In the genomic region with DNA sequence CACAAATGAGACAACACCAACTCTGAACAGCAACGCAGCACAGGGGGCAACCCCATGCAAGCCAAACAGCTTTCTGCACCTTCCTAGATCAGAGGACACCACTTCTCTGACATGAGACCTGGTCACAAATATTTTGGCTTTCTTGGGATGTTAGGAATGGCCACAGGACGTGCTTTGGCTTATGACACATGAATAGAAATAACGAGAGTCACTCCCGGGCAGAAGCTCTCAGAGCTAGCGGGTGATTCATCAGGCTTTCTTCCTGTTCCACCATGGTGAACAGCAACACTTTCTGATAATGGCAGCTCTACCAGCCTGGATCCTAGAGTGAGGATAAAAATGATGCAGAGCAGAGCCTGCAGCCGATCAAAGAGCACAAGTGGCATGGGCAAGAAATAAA, we compare ENCODE assay signal across 14 cellular contexts. TPM values are rescaled to one million over a fixed set of nuclear protein-coding genes. Genes with fewer than 3 reads are reported as not detected.
DNase-seq lines count a peak whose midpoint lies in the region; ATAC-seq, FAIRE-seq and TF ChIP-seq lines count a peak whose summit lies in the region.
"Had no signal": no experiment of that assay in that cellular context is flagged by ENCODE, and none has a peak within 500 bp of the region (broad histone marks: within the 10 kb centered on the region; RNA-seq: fewer than 3 reads in every experiment).

No MANE protein-coding gene starts in this region.

- FAIRE-seq in H54 (lab: Jason Lieb, UNC) = peak; percentile 87

- TF ChIP-seq CTCF in heart left ventricle (IDR thresholded peaks at IDR 0.05) = no peak

- H3K4me2 ChIP-seq in trophoblast cell (ENCODE audit: low read length) = no peak overlapping the region

- H2BK12ac ChIP-seq in trophoblast cell (ENCODE audit: low read length) = no peak overlapping the region

- peak; percentile 60 for ATAC-seq in esophagus mucosa
- ATAC-seq in heart left ventricle = no peak
- ATAC-seq: gastroesophageal sphincter had no signal

- no peak overlapping the region for H2BK5ac ChIP-seq in trophoblast cell (ENCODE audit: low read depth, low read length, poor library complexity)

- H2BK120ac ChIP-seq in trophoblast cell (ENCODE audit: insufficient read depth, low read length, poor library complexity) = no peak overlapping the region

- no peaks in the 10 kb centered on the region for H3K79me2 ChIP-seq in trophoblast cell (ENCODE audit: control insufficient read depth, insufficient read depth, low read length, poor library complexity)

- H3K27ac ChIP-seq in trophoblast cell (ENCODE audit: low read depth, low read length) (no peak overlapping the region), heart left ventricle (no peak overlapping the region)
- H3K27ac ChIP-seq: colonic mucosa, gastroesophageal sphincter had no signal

- H3K23ac ChIP-seq in trophoblast cell (ENCODE audit: low read length) = no peak overlapping the region

- H3K4me3 ChIP-seq in trophoblast cell (ENCODE audit: low read depth, low read length) (no peak overlapping the region), heart left ventricle (no peak overlapping the region)
- H3K4me3 ChIP-seq: colonic mucosa, gastroesophageal sphincter had no signal

- no peak overlapping the region for H3K18ac ChIP-seq in trophoblast cell (ENCODE audit: low read length)

- intact Hi-C loops in heart left ventricle (cut with DNase I) = no loop called here

- H3K4me1 ChIP-seq in trophoblast cell (ENCODE audit: control insufficient read depth in 1 of 2, insufficient read depth in 2 of 2, low read length in 2 of 2) (peaks cover 0 to 5% of the 10 kb centered on the region in 2 experiments), heart left ventricle (no peaks in the 10 kb centered on the region)
- H3K4me1 ChIP-seq: colonic mucosa had no signal

- H4K8ac ChIP-seq in trophoblast cell (ENCODE audit: low read depth, low read length) = no peak overlapping the region

- H3K14ac ChIP-seq in trophoblast cell (ENCODE audit: low read length) = no peak overlapping the region

- H4K91ac ChIP-seq in trophoblast cell (ENCODE audit: low read depth, low read length) = no peak overlapping the region

- H2AK5ac ChIP-seq in trophoblast cell (ENCODE audit: low read length) = no peak overlapping the region

- peak overlapping the region; percentile 28 for H3K9ac ChIP-seq in trophoblast cell (ENCODE audit: low read length)

- peaks cover 15 to 22% of the 10 kb centered on the region in 2 experiments for H3K36me3 ChIP-seq in trophoblast cell (ENCODE audit: control insufficient read depth in 1 of 2, insufficient read depth in 2 of 2, low read length in 2 of 2)
- H3K36me3 ChIP-seq in heart left ventricle = peaks cover 0 to 62% (median 55%) of the 10 kb centered on the region in 9 donors
- H3K36me3 ChIP-seq: colonic mucosa had no signal

- H3K79me1 ChIP-seq in trophoblast cell (ENCODE audit: low read length) = no peaks in the 10 kb centered on the region

- no peaks in the 10 kb centered on the region for H3K9me3 ChIP-seq in trophoblast cell (ENCODE audit: insufficient read depth, low read depth, low read length)
- H3K9me3 ChIP-seq in heart left ventricle = no peaks in the 10 kb centered on the region
- H3K9me3 ChIP-seq: colonic mucosa, gastroesophageal sphincter had no signal

- no CpG with 5 or more reads among the region's 6 CpGs for WGBS in trophoblast cell (ENCODE audit: extremely low coverage, insufficient coverage, insufficient read length)
- 89 to 94% (median 92%) methylated on average over 6 of the region's 6 CpGs for WGBS in heart left ventricle, 4 donors

- no peak overlapping the region for H3K4ac ChIP-seq in trophoblast cell (ENCODE audit: low read depth, low read length)

- DNase-seq in H54 (ENCODE audit: insufficient read length, low spot score) (peak; percentile 60), RPMI7951 (ENCODE audit: low read depth) (peak; percentile 84), trophoblast cell (peak; percentile 79 to 91), NCI-H1417 (lab: John Stamatoyannopoulos, UW) (no peak), heart left ventricle (no peak), NCI-H2171 (lab: John Stamatoyannopoulos, UW) (no peak)
- no peak for DNase-seq in stimulated activated CD4-positive, alpha-beta T cell treated with anti-CD3 and anti-CD28 coated beads, Interleukin-4, amount 100 ng/mL, for 4 hours
- DNase-seq: activated gamma-delta T cell treated with Interleukin-2 at 50 U/mL for 16 hours, colonic mucosa, NCI-H2171 treated with DMSO at 0.1 percent for 48 hours, nucleus accumbens, T-helper 2 cell had no signal

- no peak overlapping the region for H2AFZ ChIP-seq in trophoblast cell (ENCODE audit: insufficient read depth, low read length, poor library complexity)

- TF ChIP-seq POLR2A in H54 (IDR thresholded peaks at IDR 0.05; ENCODE audit: low read depth, low read length) (no peak), heart left ventricle (IDR thresholded peaks at IDR 0.05) (no peak)

- H3K27me3 ChIP-seq in trophoblast cell (ENCODE audit: insufficient read depth, low read length) (no peaks in the 10 kb centered on the region), heart left ventricle (no peaks in the 10 kb centered on the region)
- H3K27me3 ChIP-seq: colonic mucosa, gastroesophageal sphincter had no signal

- no peak overlapping the region for H4K12ac ChIP-seq in trophoblast cell (ENCODE audit: low read depth, low read length)

RNA-seq across cellular contexts. Expression of gene PAFAH2, which starts 39.4 kb away (rescaled TPM):
- total RNA-seq in RPMI7951 (2014; rRNA removed; shearing (Covaris generic)) = 8.4 and 10.2 TPM in 2 replicates
- total RNA-seq in esophagus mucosa (9.0 TPM), heart left ventricle (10 to 100 TPM in 4 of 9 donors, 1 to 10 TPM in 5; 5.8 to 18.6 (median 9.7) TPM)
- 6.7 and 7.0 TPM in 2 replicates for polyA plus RNA-seq in trophoblast cell (2013)
- 1 to 10 TPM; 5.9 to 7.6 TPM for polyA plus RNA-seq in heart left ventricle

RNA-seq across cellular contexts. Expression of gene STMN1, which starts 52.3 kb away (rescaled TPM):
- total RNA-seq in RPMI7951 (2014; rRNA removed; shearing (Covaris generic)) = 341 and 495 TPM in 2 replicates
- total RNA-seq in esophagus mucosa (110 TPM), heart left ventricle (10 to 100 TPM; 21.1 to 95.2 (median 46.4) TPM)
- polyA plus RNA-seq in trophoblast cell (2013) = 444 and 486 TPM in 2 replicates
- 10 to 100 TPM; 38.3 to 63.2 TPM for polyA plus RNA-seq in heart left ventricle

Comparison
In these comparisons a context has a peak if more than half of its experiments do, and no peak if none do; other contexts are left out.
1. DNase-seq: peak in H54 (single experiment), RPMI7951 (single experiment) and trophoblast cell (2 of 2); none in NCI-H1417 (0 of 3), heart left ventricle (0 of 5), NCI-H2171 (single experiment) and stimulated activated CD4-positive, alpha-beta T cell treated with anti-CD3 and anti-CD28 coated beads, Interleukin-4, amount 100 ng/mL, for 4 hours (0 of 2).